ENCODE assay signal across 19 cellular contexts in genomic region chr1:39262802-39263201, GRCh38. TPM values are rescaled to one million over a fixed set of nuclear protein-coding genes. Genes with fewer than 3 reads are reported as not detected.
DNase-seq lines count a peak whose midpoint lies in the region; ATAC-seq, FAIRE-seq and TF ChIP-seq lines count a peak whose summit lies in the region.
"Had no signal": no experiment of that assay in that cellular context is flagged by ENCODE, and none has a peak within 500 bp of the region (broad histone marks: within the 10 kb centered on the region; RNA-seq: fewer than 3 reads in every experiment).

No MANE protein-coding gene starts in this region.

- TF ChIP-seq CTCF in WERI-Rb-1 (IDR thresholded peaks at IDR 0.05; ENCODE audit: low read depth, low read length) = no peak
- TF ChIP-seq CTCF in pancreas (IDR thresholded peaks at IDR 0.05) = no peak

- H3K9me3 Mint-ChIP-seq in activated CD8-positive, alpha-beta T cell treated with anti-CD3 and anti-CD28 coated beads, Interleukin-2, amount 10 ng/mL, durations not matched to agents 7 days and 5 days (ENCODE audit: insufficient read depth) = no peaks in the 10 kb centered on the region
- no peaks in the 10 kb centered on the region for H3K9me3 Mint-ChIP-seq in stimulated activated memory B cell treated with anti-CD40 and anti-IgM and Interleukin-4, amounts not matched to agents 10 μg/mL and 1 μg/mL and 100 μg/mL, for 72 hours

- 71 to 77% methylated on average over 4 of the region's 4 CpGs for WGBS in pancreas, 2 donors

- H3K36me3 Mint-ChIP-seq in activated CD8-positive, alpha-beta T cell treated with anti-CD3 and anti-CD28 coated beads, Interleukin-2, amount 10 ng/mL, durations not matched to agents 7 days and 5 days (ENCODE audit: low read depth) = peaks cover 40% of the 10 kb centered on the region
- peaks cover 10% of the 10 kb centered on the region for H3K36me3 Mint-ChIP-seq in stimulated activated memory B cell treated with anti-CD40 and anti-IgM and Interleukin-4, amounts not matched to agents 10 μg/mL and 1 μg/mL and 100 μg/mL, for 72 hours

- H3K27ac ChIP-seq in iPS-18a (ENCODE audit: low read length) (peak overlapping the region; percentile 2), WERI-Rb-1 (no peak overlapping the region), pancreas (no peak overlapping the region)
- H3K27ac ChIP-seq: suprapubic skin had no signal

- H3K27me3 ChIP-seq in iPS-18a (ENCODE audit: control insufficient read depth, insufficient read depth, low read length) = no peaks in the 10 kb centered on the region
- H3K27me3 ChIP-seq in WERI-Rb-1 (ENCODE audit: insufficient read depth, low read depth, severe bottlenecking) = no peaks in the 10 kb centered on the region
- no peaks in the 10 kb centered on the region for H3K27me3 ChIP-seq in pancreas
- H3K27me3 ChIP-seq: suprapubic skin had no signal

- H3K9me3 ChIP-seq in iPS-18a (ENCODE audit: control insufficient read depth, low read depth, low read length) (no peaks in the 10 kb centered on the region), WERI-Rb-1 (ENCODE audit: severe bottlenecking) (no peaks in the 10 kb centered on the region), pancreas (no peaks in the 10 kb centered on the region)
- H3K9me3 ChIP-seq: suprapubic skin had no signal

- H3K27me3 Mint-ChIP-seq in activated CD8-positive, alpha-beta T cell treated with anti-CD3 and anti-CD28 coated beads, Interleukin-2, amount 10 ng/mL, durations not matched to agents 7 days and 5 days (ENCODE audit: low read depth) = no peaks in the 10 kb centered on the region
- no peaks in the 10 kb centered on the region for H3K27me3 Mint-ChIP-seq in stimulated activated memory B cell treated with anti-CD40 and anti-IgM and Interleukin-4, amounts not matched to agents 10 μg/mL and 1 μg/mL and 100 μg/mL, for 72 hours

- H3K36me3 ChIP-seq in iPS-18a (ENCODE audit: control insufficient read depth, low read depth, low read length) = peaks cover 11% of the 10 kb centered on the region
- peaks cover 31% of the 10 kb centered on the region for H3K36me3 ChIP-seq in WERI-Rb-1
- H3K36me3 ChIP-seq in pancreas = no peaks in the 10 kb centered on the region

- POLR2A ChIA-PET in activated CD8-positive, alpha-beta T cell treated with anti-CD3 and anti-CD28 coated beads, Interleukin-2, amount 10 ng/mL, durations not matched to agents 7 days and 5 days (lab: Charles Lee) = interaction anchor here (0.6 kb wide), 1 partner anchor 37 kb away, joined by 4 read pairs; no protein-coding TSS in a partner anchor

- peaks cover 38% of the 10 kb centered on the region for H3K4me1 Mint-ChIP-seq in activated CD8-positive, alpha-beta T cell treated with anti-CD3 and anti-CD28 coated beads, Interleukin-2, amount 10 ng/mL, durations not matched to agents 7 days and 5 days (ENCODE audit: low read depth)
- peaks cover 30% of the 10 kb centered on the region for H3K4me1 Mint-ChIP-seq in stimulated activated memory B cell treated with anti-CD40 and anti-IgM and Interleukin-4, amounts not matched to agents 10 μg/mL and 1 μg/mL and 100 μg/mL, for 72 hours

- CTCF ChIA-PET in activated CD8-positive, alpha-beta T cell treated with anti-CD3 and anti-CD28 coated beads, Interleukin-2, amount 10 ng/mL, durations not matched to agents 7 days and 5 days (lab: Charles Lee) = interaction anchor here (1.4 to 18.6 kb wide), 4 partner anchors 58 to 164 kb away, joined by 3 to 517 read pairs (median 5); partner anchors contain the start of gene MACF1

- no peak overlapping the region for H3K9ac ChIP-seq in iPS-18a (ENCODE audit: low read length)

- no peak overlapping the region for H3K4me3 Mint-ChIP-seq in activated CD8-positive, alpha-beta T cell treated with anti-CD3 and anti-CD28 coated beads, Interleukin-2, amount 10 ng/mL, durations not matched to agents 7 days and 5 days
- H3K4me3 Mint-ChIP-seq in stimulated activated memory B cell treated with anti-CD40 and anti-IgM and Interleukin-4, amounts not matched to agents 10 μg/mL and 1 μg/mL and 100 μg/mL, for 72 hours = no peak overlapping the region

- H3K4me3 ChIP-seq in iPS-18a (ENCODE audit: low read length) = no peak overlapping the region
- H3K4me3 ChIP-seq in WERI-Rb-1 (ENCODE audit: low read depth, low read length) = no peak overlapping the region
- no peak overlapping the region for H3K4me3 ChIP-seq in pancreas
- H3K4me3 ChIP-seq: smooth muscle cell, suprapubic skin had no signal

- intact Hi-C loops in pancreas (cut with DNase I) = no loop called here

- no peak for FAIRE-seq in pancreas (lab: Jason Lieb, UNC)
- FAIRE-seq: endothelial cell of umbilical vein, islet of Langerhans had no signal

- ATAC-seq in activated CD8-positive, alpha-beta T cell treated with anti-CD3 and anti-CD28 coated beads, Interleukin-2, amount 10 ng/mL, durations not matched to agents 7 days and 5 days = no peak
- ATAC-seq in stimulated activated memory B cell treated with anti-CD40 and anti-IgM and Interleukin-4, amounts not matched to agents 10 μg/mL and 1 μg/mL and 100 μg/mL, for 72 hours = no peak
- no peak for ATAC-seq in pancreas

- peak overlapping the region; percentile 11 for H3K27ac Mint-ChIP-seq in activated CD8-positive, alpha-beta T cell treated with anti-CD3 and anti-CD28 coated beads, Interleukin-2, amount 10 ng/mL, durations not matched to agents 7 days and 5 days
- no peak overlapping the region for H3K27ac Mint-ChIP-seq in stimulated activated memory B cell treated with anti-CD40 and anti-IgM and Interleukin-4, amounts not matched to agents 10 μg/mL and 1 μg/mL and 100 μg/mL, for 72 hours

- DNase-seq in stimulated activated naive CD4-positive, alpha-beta T cell treated with Interleukin-2 at 50 U/mL for 16 hours (lab: John Stamatoyannopoulos, UW) = peak; percentile 62
- no peak for DNase-seq in stimulated activated naive CD4-positive, alpha-beta T cell (lab: John Stamatoyannopoulos, UW)
- no peak for DNase-seq in activated CD8-positive, alpha-beta T cell treated with anti-CD3 and anti-CD28 coated beads, Interleukin-2, amount 10 ng/mL, durations not matched to agents 7 days and 5 days
- DNase-seq in WERI-Rb-1 (no peak), pancreas (no peak), SK-N-DZ (ENCODE audit: low spot score) (no peak)
- DNase-seq: activated gamma-delta T cell, AML-193, caudate nucleus, DMS 273 treated with DMSO at 0.1 percent for 48 hours, NCI-H1694, NCI-H510A treated with DMSO at 0.1 percent for 48 hours, nucleus accumbens had no signal

- H3K4me1 ChIP-seq in iPS-18a (ENCODE audit: control insufficient read depth, low read depth, low read length) (peaks cover 24% of the 10 kb centered on the region), pancreas (peaks cover 0 to 9% (median 2%) of the 10 kb centered on the region in 3 donors)

RNA-seq across cellular contexts. Expression of gene MACF1, which starts 58.3 kb away (rescaled TPM):
- 100 to 1,000 TPM; 353 to 366 TPM for total RNA-seq in activated CD8-positive, alpha-beta T cell treated with anti-CD3 and anti-CD28 coated beads, Interleukin-2, amount 10 ng/mL, durations not matched to agents 7 days and 5 days
- 100 to 1,000 TPM in 3 of 6 donors, 10 to 100 TPM in 3; 80.3 to 161 (median 107) TPM for total RNA-seq in pancreas
- 10 to 100 TPM; 49.8 to 58.8 TPM for polyA plus RNA-seq in pancreas
- 23.6 and 33.2 TPM in 2 replicates for polyA plus RNA-seq in SK-N-DZ (2014; cell fraction: cytosol; rRNA removed)
- polyA plus RNA-seq in SK-N-DZ (2014; cell fraction: nucleus; rRNA removed) = 34.7 and 71.7 TPM in 2 replicates
